17 cellular contexts compared by ENCODE assay signal in the genomic region with DNA sequence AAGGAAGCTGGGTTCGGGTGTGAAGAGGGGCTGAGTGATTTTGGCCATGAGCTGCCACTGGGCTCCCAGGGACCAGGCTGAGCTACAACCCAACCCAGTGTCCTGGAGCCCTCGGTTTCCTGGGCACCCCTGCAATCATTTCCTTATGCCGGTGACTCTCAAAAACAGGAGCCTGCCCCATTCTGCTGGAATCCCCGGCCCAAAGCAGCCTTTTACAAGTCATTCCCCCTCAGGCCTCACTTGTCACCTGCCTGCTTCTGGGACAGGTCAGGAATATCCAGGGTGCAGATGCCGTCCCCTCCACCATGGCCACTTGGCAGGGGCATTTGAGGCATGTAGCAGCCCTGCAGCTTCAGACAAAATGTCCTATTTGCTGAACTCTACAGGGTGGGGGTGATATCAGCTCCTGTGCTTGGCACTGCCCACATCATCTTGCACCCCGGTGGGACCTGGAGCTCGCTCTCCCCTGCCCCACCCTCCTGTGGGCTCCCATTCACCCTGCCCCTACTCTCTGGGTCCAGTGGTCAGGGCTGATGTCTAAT. TPM values are rescaled to one million over a fixed set of nuclear protein-coding genes. Genes with fewer than 3 reads are reported as not detected.
A peak's percentile ranks its signal among the peaks of the same experiment; 100 is the strongest.
DNase-seq lines count a peak whose midpoint lies in the region; ATAC-seq, FAIRE-seq and TF ChIP-seq lines count a peak whose summit lies in the region.
"Had no signal": no experiment of that assay in that cellular context is flagged by ENCODE, and none has a peak within 500 bp of the region (broad histone marks: within the 10 kb centered on the region; RNA-seq: fewer than 3 reads in every experiment).

No MANE protein-coding gene starts in this region.

- intact Hi-C loops in Right ventricle myocardium superior (cut with DNase I) (no loop called here), left ventricle myocardium inferior (cut with micrococcal nuclease) (no loop called here), HepG2 (cut with micrococcal nuclease; ENCODE audit: unreplicated experiment) (no loop called here), spleen (cut with DNase I; ENCODE audit: low total_unique reads) (loop anchor here (10.0 kb wide), 1 partner anchor 50 kb away; no protein-coding TSS in a partner anchor), adrenal gland (cut with DNase I) (loop anchor here (5.0 to 10.0 kb wide), 3 partner anchors 53 to 123 kb away; no protein-coding TSS in a partner anchor)

- no peak for TF ChIP-seq CTCF in left ventricle myocardium inferior (IDR thresholded peaks at IDR 0.05; ENCODE audit: borderline replicate concordance)
- no peak for TF ChIP-seq CTCF in coronary artery (IDR thresholded peaks at IDR 0.05)
- TF ChIP-seq CTCF in HepG2 (CRISPR knock-in tag; IDR thresholded peaks at IDR 0.05): no peak
- TF ChIP-seq CTCF in spleen (IDR thresholded peaks at IDR 0.05 in 8 of 11, conservative IDR thresholded peaks at IDR 0.05 in 3 of 11): no peak
- no peak for TF ChIP-seq CTCF in adrenal gland (IDR thresholded peaks at IDR 0.05)

- DNase-seq in Right ventricle myocardium superior (no peak), left ventricle myocardium inferior (no peak), coronary artery (ENCODE audit: low spot score) (peak; percentile 57), HepG2 (ENCODE audit: low spot score) (no peak), spleen (peak; percentile 46), medulla oblongata (ENCODE audit: extremely low spot score) (no peak), adrenal gland (no peak), NCI-H1436 treated with DMSO at 0.1 percent for 48 hours (lab: John Stamatoyannopoulos, UW) (no peak)
- DNase-seq: ACHN; CD4-positive, CD25-positive, alpha-beta regulatory T cell; DMS53; GF-D8; HCEC 1CT; HFFc6 had no signal

- no peak overlapping the region for H3K4me3 ChIP-seq in left ventricle myocardium inferior
- H3K4me3 ChIP-seq in coronary artery: no peak overlapping the region
- H3K4me3 ChIP-seq in HepG2 (replicated peaks in 1 of 3; ENCODE audit: insufficient read depth in 1 of 3, low read depth in 2 of 3, low read length in 3 of 3): no peak overlapping the region
- H3K4me3 ChIP-seq in spleen: no peak overlapping the region
- H3K4me3 ChIP-seq in adrenal gland: no peak overlapping the region
- H3K4me3 ChIP-seq: BLaER1 treated with 17β-estradiol and CSF1 and Interleukin-3, amounts not matched to agents 10 nM and 100 nM had no signal

- no peaks in the 10 kb centered on the region for H3K27me3 ChIP-seq in left ventricle myocardium inferior (ENCODE audit: low read depth)
- H3K27me3 ChIP-seq in HepG2 (ENCODE audit: control insufficient read depth in 1 of 2, insufficient read depth in 2 of 2, low read length in 2 of 2): peaks cover 5 to 17% of the 10 kb centered on the region in 2 experiments; a peak in 4 of 5 replicates
- H3K27me3 ChIP-seq in spleen (replicated peaks in 1 of 7): peaks cover 0 to 11% (median 0%) of the 10 kb centered on the region in 7 donors
- H3K27me3 ChIP-seq in adrenal gland: no peaks in the 10 kb centered on the region
- H3K27me3 ChIP-seq: BLaER1 treated with 17β-estradiol and CSF1 and Interleukin-3, amounts not matched to agents 10 nM and 100 nM had no signal

- no peaks in the 10 kb centered on the region for H3K79me2 ChIP-seq in HepG2 (ENCODE audit: insufficient read depth, low read length)

- no peak overlapping the region for H3K9ac ChIP-seq in HepG2 (ENCODE audit: insufficient read depth, low read depth, low read length)
- H3K9ac ChIP-seq: BLaER1 treated with 17β-estradiol and CSF1 and Interleukin-3, amounts not matched to agents 10 nM and 100 nM had no signal

- H3K36me3 ChIP-seq in left ventricle myocardium inferior: peaks cover 26% of the 10 kb centered on the region
- no peaks in the 10 kb centered on the region; a peak in 1 of 5 replicates for H3K36me3 ChIP-seq in HepG2 (replicated peaks in 1 of 2; ENCODE audit: control insufficient read depth in 1 of 2, insufficient read depth in 2 of 2, low read length in 2 of 2)
- peaks cover 0 to 30% (median 0%) of the 10 kb centered on the region in 6 donors for H3K36me3 ChIP-seq in spleen
- peaks cover 0 to 4% of the 10 kb centered on the region in 2 donors for H3K36me3 ChIP-seq in adrenal gland (replicated peaks in 1 of 2)

- H3K27ac ChIP-seq in left ventricle myocardium inferior (replicated peaks) (no peak overlapping the region), coronary artery (no peak overlapping the region), HepG2 (ENCODE audit: extremely low read length, insufficient read depth, low read length) (no peak overlapping the region), spleen (no peak overlapping the region), adrenal gland (no peak overlapping the region)
- H3K27ac ChIP-seq: BLaER1 treated with 17β-estradiol and CSF1 and Interleukin-3, amounts not matched to agents 10 nM and 100 nM had no signal

- BruUV-seq in HepG2 (replicated peaks; lab: Mats Ljungman, UMichigan): no TSS peak

- POLR2A ChIA-PET in HepG2 (lab: Yijun Ruan, JAX): no interaction called here

- H4K20me1 ChIP-seq in HepG2 (ENCODE audit: insufficient read depth, low read length): peaks cover 2% of the 10 kb centered on the region; the same call in 1 of the 2 replicates
- H4K20me1 ChIP-seq: BLaER1 treated with 17β-estradiol and CSF1 and Interleukin-3, amounts not matched to agents 10 nM and 100 nM had no signal

- FAIRE-seq in HepG2 (lab: Jason Lieb, UNC): no peak
- FAIRE-seq: GM19239, HTR-8/SVneo had no signal

- in situ Hi-C loops in HepG2 (cut with HindIII; ENCODE audit: extremely low pct_ligation_motif_present, low pct_unique_long_range_greater_than_20kb): no loop called here

- H3K4me1 ChIP-seq in left ventricle myocardium inferior (peaks cover 27% of the 10 kb centered on the region), HepG2 (ENCODE audit: insufficient read depth, low read length) (0 out of 2 replicates have a peak, but pooled peaks cover 7% of the 10 kb centered on the region), spleen (peaks cover 6 to 23% (median 14%) of the 10 kb centered on the region in 6 donors), adrenal gland (replicated peaks in 1 of 2) (no peaks in the 10 kb centered on the region)

- ATAC-seq in Right ventricle myocardium superior (ENCODE audit: poor library complexity) (peak; percentile 8), HepG2 (no peak)

- no peaks in the 10 kb centered on the region for H3K9me3 ChIP-seq in left ventricle myocardium inferior (replicated peaks)
- H3K9me3 ChIP-seq in HepG2 (ENCODE audit: low read length): no peaks in the 10 kb centered on the region
- H3K9me3 ChIP-seq in spleen: no peaks in the 10 kb centered on the region
- H3K9me3 ChIP-seq in adrenal gland (replicated peaks in 1 of 3): no peaks in the 10 kb centered on the region
- H3K9me3 ChIP-seq: BLaER1 treated with 17β-estradiol and CSF1 and Interleukin-3, amounts not matched to agents 10 nM and 100 nM had no signal

- TF ChIP-seq POLR2A in HepG2 (IDR thresholded peaks at IDR 0.05; ENCODE audit: insufficient read depth in 1 of 2, low read depth in 2 of 2, low read length in 2 of 2) (no peak), spleen (IDR thresholded peaks at IDR 0.05) (no peak), adrenal gland (IDR thresholded peaks at IDR 0.05) (no peak)

- CTCF ChIA-PET in HepG2 (lab: Yijun Ruan, JAX; ENCODE audit: low intra/inter-chr PET ratio, low total read pairs): no interaction called here

- WGBS in HepG2 (ENCODE audit: low lambda C conversion rate): 55% methylated on average over 3 of the region's 7 CpGs
- WGBS in spleen, 5 donors: 87 to 94% (median 91%) methylated on average over 4 to 7 of the region's 7 CpGs
- WGBS in adrenal gland, 4 donors: 84 to 91% (median 89%) methylated on average over 6 to 7 of the region's 7 CpGs

- no peak for TF ChIP-seq EP300 in HepG2 (IDR thresholded peaks at IDR 0.05; ENCODE audit: low read depth in 2 of 2, low read length in 2 of 2)
- TF ChIP-seq EP300 in HepG2 (CRISPR knock-in tag; IDR thresholded peaks at IDR 0.05; ENCODE audit: borderline replicate concordance): no peak

- no peak overlapping the region for H3K4me2 ChIP-seq in HepG2 (ENCODE audit: low read depth, low read length)
- H3K4me2 ChIP-seq: BLaER1 treated with 17β-estradiol and CSF1 and Interleukin-3, amounts not matched to agents 10 nM and 100 nM had no signal

- H2AFZ ChIP-seq in HepG2 (ENCODE audit: low read length): no peak overlapping the region

- no peak for TF ChIP-seq RAD21 in HepG2 (CRISPR knock-in tag; IDR thresholded peaks at IDR 0.05)

TF ChIP-seq in HepG2, 621 proteins besides CTCF, POLR2A, EP300 and RAD21:
- TF ChIP-seq AGO1 (IDR thresholded peaks at IDR 0.05; ENCODE audit: low read depth, low read length, poor library complexity, severe bottlenecking) (peak; percentile 22), ZNF616 (CRISPR knock-in tag; IDR thresholded peaks at IDR 0.05; ENCODE audit: low read depth) (no peak)

RNA-seq across cellular contexts. Expression of a gene that starts 30.0 kb away (rescaled TPM):
- total RNA-seq in Right ventricle myocardium superior: 172 TPM
- 179 TPM for total RNA-seq in left ventricle myocardium inferior
- 3.2 and 6.4 TPM in 2 replicates for total RNA-seq in HepG2 (2016; rRNA removed; fragmentation: Illumina TruSeq; extraction: Trizol)
- total RNA-seq in HepG2 (2016; cell fraction: cytosol; rRNA removed; fragmentation: Illumina TruSeq; extraction: Trizol; ENCODE audit: low read depth): 10.6 and 10.7 TPM in 2 replicates
- total RNA-seq in HepG2 (2016; cell fraction: insoluble cytoplasmic fraction; rRNA removed; fragmentation: Illumina TruSeq; extraction: Trizol): 3.6 and 7.0 TPM in 2 replicates
- total RNA-seq in HepG2 (2016; cell fraction: membrane; rRNA removed; fragmentation: Illumina TruSeq; extraction: Trizol): 8.3 and 10.4 TPM in 2 replicates
- 8.2 and 10.1 TPM in 2 replicates for total RNA-seq in HepG2 (2016; cell fraction: nucleus; rRNA removed; fragmentation: Illumina TruSeq; extraction: Trizol)
- polyA plus RNA-seq in HepG2 (2011; rRNA removed): 38.8 and 45.3 TPM in 2 replicates
- polyA plus RNA-seq in HepG2 (2011; cell fraction: cytosol; rRNA removed): 13.0 and 14.8 TPM in 2 replicates
- polyA plus RNA-seq in HepG2 (2011; cell fraction: nucleus; rRNA removed): 224 and 255 TPM in 2 replicates
- polyA plus RNA-seq in HepG2 (2012): 53.5 and 54.3 TPM in 2 replicates
- polyA plus RNA-seq in HepG2 (2016; cell fraction: cytosol; fragmentation: Illumina TruSeq; extraction: Trizol; ENCODE audit: low read depth): 5.2 and 5.9 TPM in 2 replicates
- 6.0 and 9.4 TPM in 2 replicates for polyA plus RNA-seq in HepG2 (2016; cell fraction: insoluble cytoplasmic fraction; fragmentation: Illumina TruSeq; extraction: Trizol; ENCODE audit: low read depth)
- polyA plus RNA-seq in HepG2 (2016; cell fraction: membrane; fragmentation: Illumina TruSeq; extraction: Trizol; ENCODE audit: low read depth): 11.2 and 12.4 TPM in 2 replicates
- polyA plus RNA-seq in HepG2 (2016; cell fraction: nucleus; fragmentation: Illumina TruSeq; extraction: Trizol; ENCODE audit: insufficient read depth, low read depth): 33.1 and 35.8 TPM in 2 replicates
- 11.0 and 29.7 TPM in 2 replicates for polyA minus RNA-seq in HepG2 (2011; rRNA and poly(A)+ RNA removed; ENCODE audit: low replicate concordance)
- polyA minus RNA-seq in HepG2 (2011; cell fraction: cytosol; rRNA and poly(A)+ RNA removed): 14.7 and 23.4 TPM in 2 replicates
- 47.0 and 52.3 TPM in 2 replicates for polyA minus RNA-seq in HepG2 (2011; cell fraction: nucleus; rRNA and poly(A)+ RNA removed)
- 10 to 100 TPM; 14.1 to 25.3 (median 22.4) TPM for total RNA-seq in spleen
- polyA plus RNA-seq in spleen: 10 to 100 TPM in 1 of 3 donors, 1 to 10 TPM in 2; 3.5 to 15.3 (median 5.5) TPM
- 10 to 100 TPM in 7 of 8 donors, 1 to 10 TPM in 1; 8.6 to 31.3 (median 19.2) TPM for total RNA-seq in adrenal gland
- polyA plus RNA-seq in adrenal gland: 10 to 100 TPM in 2 of 3 donors, 1 to 10 TPM in 1; 4.0 to 52.0 (median 14.7) TPM
- polyA plus RNA-seq: CD4-positive, CD25-positive, alpha-beta regulatory T cell had no signal

Comparison
In these comparisons a context has a peak if more than half of its experiments do, and no peak if none do; other contexts are left out.
1. DNase-seq: peak in coronary artery (single experiment) and spleen (single experiment); none in Right ventricle myocardium superior (single experiment), left ventricle myocardium inferior (single experiment), HepG2 (single experiment), medulla oblongata (single experiment), adrenal gland (0 of 7) and NCI-H1436 treated with DMSO at 0.1 percent for 48 hours (single experiment).
2. intact Hi-C loops: an anchor here in spleen (10.0 kb wide) and adrenal gland (5.0 to 10.0 kb wide); none called in Right ventricle myocardium superior, left ventricle myocardium inferior and HepG2.